ENCODE assay signal across 8 cellular contexts in the genomic region with DNA sequence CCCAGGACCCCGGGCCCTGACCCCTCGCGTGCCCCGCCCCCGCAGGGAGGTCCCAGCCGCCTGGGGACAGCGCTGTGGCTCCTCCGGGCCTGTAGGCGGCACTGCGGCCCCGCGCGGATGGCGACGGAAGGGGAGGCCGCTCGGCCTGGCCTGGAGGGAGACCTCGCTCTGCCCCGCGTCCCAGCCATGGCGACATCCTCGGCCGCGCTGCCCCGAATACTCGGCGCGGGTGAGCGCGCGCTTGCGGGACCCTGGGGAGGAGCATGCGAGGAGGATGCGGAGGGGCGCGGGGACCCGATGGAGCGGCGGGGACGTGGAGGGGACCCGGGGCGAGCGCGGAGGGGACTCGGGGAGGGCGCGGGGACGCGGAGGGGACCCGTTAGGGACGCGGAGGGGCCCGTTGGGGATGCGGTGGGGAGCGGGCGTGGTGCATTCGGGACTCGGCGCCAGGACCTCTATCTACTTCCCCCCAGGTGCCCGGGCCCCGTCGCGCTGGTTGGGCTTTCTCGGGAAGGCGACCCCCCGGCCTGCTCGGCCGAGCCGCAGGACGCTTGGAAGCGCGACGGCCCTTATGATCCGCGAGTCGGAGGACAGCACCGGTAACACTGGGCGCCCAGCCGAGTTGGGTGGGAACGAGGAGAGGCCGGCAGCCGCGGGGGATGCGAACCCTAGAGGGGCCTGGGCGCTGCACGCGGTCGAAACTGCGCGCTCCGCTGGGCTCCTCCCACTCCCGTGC. TPM values are rescaled to one million over a fixed set of nuclear protein-coding genes. Genes with fewer than 3 reads are reported as not detected.
DNase-seq lines count a peak whose midpoint lies in the region; ATAC-seq and TF ChIP-seq lines count a peak whose summit lies in the region.

A gene (plus strand): TSS at position 158 of the 736 bp plus-strand sequence. CDS start 29 bp downstream, at position 187.

- no TSS peak for BruUV-seq in A673 (replicated peaks; lab: Mats Ljungman, UMichigan)

- CTCF ChIA-PET in A673 (lab: Charles Lee) = no interaction called here

- no peaks in the 10 kb centered on the region for H3K27me3 ChIP-seq in A673 (replicated peaks; ENCODE audit: insufficient read depth, low read depth, low read length, poor library complexity)
- no peaks in the 10 kb centered on the region for H3K27me3 ChIP-seq in colonic mucosa

- TF ChIP-seq CTCF in A673 (conservative IDR thresholded peaks at IDR 0.05; ENCODE audit: low read depth, low read length) = peak; percentile 88
- peak; percentile 83 for TF ChIP-seq CTCF in colonic mucosa (IDR thresholded peaks at IDR 0.05)

- H3K9me3 ChIP-seq in A673 (ENCODE audit: low read depth, low read length, poor library complexity, severe bottlenecking) (no peaks in the 10 kb centered on the region), colonic mucosa (no peaks in the 10 kb centered on the region)

- DNase-seq in A673 (ENCODE audit: low spot score) (peak; percentile 93), NCI-H345 (lab: John Stamatoyannopoulos, UW) (peak; percentile 91), colonic mucosa (peak; percentile 87), left lobe of liver (ENCODE audit: low spot score) (peak; percentile 89)
- peak; percentile 88 for DNase-seq in activated CD4-positive, alpha-beta T cell treated with anti-CD3 and anti-CD28 coated beads for 48 hours
- peak; percentile 85 to 88 for DNase-seq in stimulated activated CD4-positive, alpha-beta T cell treated with anti-CD3 and anti-CD28 coated beads, Interleukin-2, amount 100 ng/mL, for 24 hours

- peak within 1 kb of the TSS; percentile 82 to 86 for H3K9ac ChIP-seq in colonic mucosa (ENCODE audit: low read depth in 2 of 2, low read length in 2 of 2)

- H3K36me3 ChIP-seq in A673 (ENCODE audit: insufficient read depth, low read length, poor library complexity, severe bottlenecking) (peaks cover 37% of the 10 kb centered on the region), colonic mucosa (no peaks in the 10 kb centered on the region)

- H3K27ac ChIP-seq in A673 (ENCODE audit: low read depth, low read length, poor library complexity, severe bottlenecking) (peak within 1 kb of the TSS; percentile 94), colonic mucosa (peak within 1 kb of the TSS; percentile 51)

- H3K4me1 ChIP-seq in A673 (ENCODE audit: insufficient read depth, low read length, poor library complexity, severe bottlenecking) (peaks cover 12% of the 10 kb centered on the region), colonic mucosa (peaks cover 13% of the 10 kb centered on the region)

- H3K4me3 ChIP-seq in A673 (ENCODE audit: low read depth, low read length, poor library complexity, severe bottlenecking) = peak within 1 kb of the TSS; percentile 100
- H3K4me3 ChIP-seq in colonic mucosa = peak within 1 kb of the TSS; percentile 92

- intact Hi-C loops in A673 (cut with micrococcal nuclease; ENCODE audit: unreplicated experiment) (no loop called here), colonic mucosa (cut with DNase I) (no loop called here)

- ATAC-seq in GM18511 (IDR thresholded peaks at IDR 0.05; ENCODE audit: unreplicated experiment) = peak; percentile 87
- ATAC-seq in HG03095 (IDR thresholded peaks at IDR 0.05; ENCODE audit: unreplicated experiment) = peak; percentile 75
- peak; percentile 92 for ATAC-seq in left lobe of liver

- POLR2A ChIA-PET in A673 (lab: Charles Lee; ENCODE audit: low non-redundant PET) = no interaction called here

RNA-seq across cellular contexts. Expression of the gene that starts here (rescaled TPM):
- total RNA-seq in A673 (2021) (83.2 and 88.8 TPM in 2 replicates), colonic mucosa (10 to 100 TPM; 35.9 to 61.1 TPM), left lobe of liver (30.7 TPM)

Comparison
In these comparisons a context has a peak if more than half of its experiments do, and no peak if none do; other contexts are left out.
1. Peak in every context shown above with its lines: DNase-seq, ATAC-seq, H3K4me3 ChIP-seq and H3K27ac ChIP-seq.